In genomic region chr10:23496727-23497126, GRCh38 we compare ENCODE assay signal across 22 cellular contexts. TPM values are rescaled to one million over a fixed set of nuclear protein-coding genes. Genes with fewer than 3 reads are reported as not detected.
DNase-seq lines count a peak whose midpoint lies in the region; ATAC-seq and TF ChIP-seq lines count a peak whose summit lies in the region.
"Had no signal": no experiment of that assay in that cellular context is flagged by ENCODE, and none has a peak within 500 bp of the region (broad histone marks: within the 10 kb centered on the region; RNA-seq: fewer than 3 reads in every experiment).

No MANE protein-coding gene starts in this region.

- TF ChIP-seq EP300 in sigmoid colon (IDR thresholded peaks at IDR 0.05): no peak

- no peaks in the 10 kb centered on the region for H3K36me3 ChIP-seq in Peyer's patch
- no peaks in the 10 kb centered on the region for H3K36me3 ChIP-seq in sigmoid colon

- H3K4me3 ChIP-seq in epithelial cell of esophagus (ENCODE audit: low read length): no peak overlapping the region
- H3K4me3 ChIP-seq in Peyer's patch: no peak overlapping the region
- no peak overlapping the region for H3K4me3 ChIP-seq in sigmoid colon
- H3K4me3 ChIP-seq: K562 had no signal

- TF ChIP-seq CTCF in epithelial cell of esophagus (IDR thresholded peaks at IDR 0.05; ENCODE audit: insufficient read depth, low read depth, low read length, missing control alignments) (no peak), Peyer's patch (IDR thresholded peaks at IDR 0.05) (no peak), sigmoid colon (IDR thresholded peaks at IDR 0.05) (no peak)

- peak; percentile 54 for ATAC-seq in GM18867 (IDR thresholded peaks at IDR 0.05; ENCODE audit: unreplicated experiment)
- ATAC-seq in SK-N-SH treated with all-trans-retinoic acid at 6 μM for 48 hours: no peak
- ATAC-seq: K562, PC-3 had no signal

- H3K9me3 ChIP-seq in Peyer's patch (no peaks in the 10 kb centered on the region), sigmoid colon (no peaks in the 10 kb centered on the region)

- no peak overlapping the region for H3K27ac ChIP-seq in Peyer's patch
- H3K27ac ChIP-seq in sigmoid colon: no peak overlapping the region

- intact Hi-C loops in sigmoid colon (cut with DNase I): no loop called here

- no peaks in the 10 kb centered on the region for H3K27me3 ChIP-seq in Peyer's patch
- H3K27me3 ChIP-seq in sigmoid colon: no peaks in the 10 kb centered on the region

- DNase-seq in epithelial cell of esophagus (ENCODE audit: low read depth) (peak; percentile 69), inferior parietal cortex (ENCODE audit: extremely low spot score) (peak; percentile 31), superior temporal gyrus (ENCODE audit: extremely low spot score) (peak; percentile 33), Peyer's patch (no peak), sigmoid colon (no peak)
- DNase-seq: CD4-positive, CD25-positive, alpha-beta regulatory T cell; DMS153; DND-41; Kasumi-1; NCI-H1105 treated with DMSO at 0.1 percent for 48 hours; NCI-H146; NCI-H1930; NCI-H2107; NCI-H446; NCI-H524 treated with DMSO at 0.1 percent for 48 hours; NCI-H774; NK-92 treated with Interleukin-12 subunit alpha and Interleukin-12 subunit beta, amount 100 ng/mL, for 24 hours; PC-3; Right ventricle myocardium superior had no signal

- H3K4me1 ChIP-seq in Peyer's patch: no peaks in the 10 kb centered on the region
- H3K4me1 ChIP-seq in sigmoid colon: no peaks in the 10 kb centered on the region

- WGBS in sigmoid colon, 2 donors: 61 to 80% methylated on average over 5 of the region's 5 CpGs

- TF ChIP-seq POLR2A in Peyer's patch (IDR thresholded peaks at IDR 0.05): no peak
- no peak for TF ChIP-seq POLR2A in sigmoid colon (IDR thresholded peaks at IDR 0.05)

TF ChIP-seq in SK-N-SH treated with all-trans-retinoic acid at 6 μM for 48 hours, 23 proteins besides CTCF, POLR2A, EP300 and RAD21:
- no peak for TF ChIP-seq TCF4 (CRISPR knock-in tag; IDR thresholded peaks at IDR 0.05; ENCODE audit: borderline replicate concordance)
- no peak for TF ChIP-seq ARNTL (CRISPR knock-in tag; IDR thresholded peaks at IDR 0.05; ENCODE audit: borderline replicate concordance, low read depth)
- TF ChIP-seq TOX (CRISPR knock-in tag; IDR thresholded peaks at IDR 0.05; ENCODE audit: borderline replicate concordance): no peak
- TF ChIP-seq ZNF70 (CRISPR knock-in tag; IDR thresholded peaks at IDR 0.05): no peak
- no peak for TF ChIP-seq ZFP3 (CRISPR knock-in tag; IDR thresholded peaks at IDR 0.05)

RNA-seq across cellular contexts. Expression of gene OTUD1, which starts 57.9 kb away (rescaled TPM):
- total RNA-seq in Peyer's patch: 10 to 100 TPM in 1 of 4 donors, 1 to 10 TPM in 3; 5.8 to 11.2 (median 8.3) TPM
- 10 to 100 TPM in 3 of 4 donors, 1 to 10 TPM in 1; 8.8 to 15.5 (median 12.4) TPM for total RNA-seq in sigmoid colon
- polyA plus RNA-seq in sigmoid colon: 10 to 100 TPM in 2 of 3 donors, 1 to 10 TPM in 1; 6.7 to 19.2 (median 14.4) TPM

Comparison
In these comparisons a context has a peak if more than half of its experiments do, and no peak if none do; other contexts are left out.
1. DNase-seq: peak in epithelial cell of esophagus (single experiment), inferior parietal cortex (single experiment) and superior temporal gyrus (single experiment); none in Peyer's patch (0 of 3) and sigmoid colon (single experiment).